In the genomic region with DNA sequence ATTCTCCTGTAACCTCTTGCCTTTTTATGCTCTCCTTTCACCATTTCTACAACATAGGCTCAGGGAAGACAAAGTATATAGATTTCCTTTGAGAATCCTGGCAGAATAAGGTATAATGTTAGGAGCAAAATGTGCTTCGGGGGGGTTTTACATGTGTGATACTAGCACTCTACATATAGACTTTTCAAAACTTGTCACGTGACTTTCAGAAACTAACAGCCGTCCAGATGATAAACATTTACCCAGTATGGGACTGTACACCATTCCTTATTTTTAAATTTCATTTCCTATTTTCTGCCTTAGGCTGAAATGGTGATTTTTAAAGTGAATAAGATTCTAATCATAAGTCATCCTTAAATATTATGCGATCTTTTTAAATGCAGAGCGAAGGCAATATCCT, we compare ENCODE assay signal across 37 cellular contexts.
"Had no signal": no experiment of that assay in that cellular context is flagged by ENCODE, and none has a peak within 500 bp of the region (broad histone marks: within the 10 kb centered on the region; RNA-seq: fewer than 3 reads in every experiment).

No MANE protein-coding gene starts in this region.

- H3K4me3 ChIP-seq: ascending aorta, cardiac muscle cell had no signal

- ATAC-seq: activated CD8-positive, alpha-beta T cell treated with anti-CD3 and anti-CD28 coated beads for 36 hours; activated naive CD8-positive, alpha-beta T cell treated with anti-CD3 and anti-CD28 coated beads, Interleukin-2, amount 50 U/mL, for 24 hours; activated T-cell treated with anti-CD3 and anti-CD28 coated beads, Interleukin-2, amount 50 U/mL, for 4 hours; activated T-cell treated with anti-CD3 and anti-CD28 coated beads, Interleukin-2, amount 50 U/mL, for 72 hours had no signal

- DNase-seq: activated B cell treated with CpG ODN at 0.5 μM for 24 hours; activated CD4-positive, alpha-beta memory T cell treated with anti-CD3 and anti-CD28 coated beads for 36 hours; activated CD4-positive, alpha-beta T cell treated with anti-CD3 and anti-CD28 coated beads for 4 hours; activated CD4-positive, alpha-beta T cell treated with anti-CD3 and anti-CD28 coated beads, Interleukin-2, amount 10 ng/mL, durations not matched to agents 24 days and 14 days; activated CD4-positive, alpha-beta T cell treated with anti-CD3 and anti-CD28 coated beads, Interleukin-2, amount 50 U/mL, for 1 hour; activated CD4-positive, alpha-beta T cell treated with anti-CD3 and anti-CD28 coated beads, Interleukin-2, amount 50 U/mL, for 4 hours; activated CD4-positive, CD25-positive, alpha-beta regulatory T cell treated with anti-CD3 and anti-CD28 coated beads, Interleukin-2, amount 50 U/mL, for 72 hours; activated CD8-positive, alpha-beta memory T cell treated with anti-CD3 and anti-CD28 coated beads, Interleukin-2, amount 50 U/mL, for 4 hours; activated CD8-positive, alpha-beta T cell treated with anti-CD3 and anti-CD28 coated beads for 36 hours; activated effector memory CD4-positive, alpha-beta T cell treated with Interleukin-2 at 50 U/mL for 16 hours; activated gamma-delta T cell; activated naive CD4-positive, alpha-beta T cell treated with anti-CD3 and anti-CD28 coated beads, Interleukin-2, amount 10 ng/mL, durations not matched to agents 7 days and 5 days; activated naive CD4-positive, alpha-beta T cell treated with Interleukin-2 at 50 U/mL for 16 hours; activated naive CD8-positive, alpha-beta T cell treated with anti-CD3 and anti-CD28 coated beads, Interleukin-2, amount 10 ng/mL, durations not matched to agents 7 days and 5 days; activated naive CD8-positive, alpha-beta T cell treated with anti-CD3 and anti-CD28 coated beads, Interleukin-2, amount 50 U/mL, for 24 hours; activated T-cell treated with anti-CD3 and anti-CD28 coated beads for 4 hours; activated T-cell treated with anti-CD3 and anti-CD28 coated beads, Interleukin-2, amount 50 U/mL, for 1 hour; activated T-cell treated with anti-CD3 and anti-CD28 coated beads, Interleukin-2, amount 50 U/mL, for 4 hours; activated T-cell treated with anti-CD3 and anti-CD28 coated beads, Interleukin-2, amount 50 U/mL, for 72 hours; amygdala; anterior cingulate cortex; caudate nucleus; cerebellar nuclear complex; T-helper 2 cell; T-helper 9 cell had no signal

- H3K27ac Mint-ChIP-seq: activated B cell treated with CpG ODN at 0.5 μM for 24 hours; activated CD4-positive, alpha-beta memory T cell treated with anti-CD3 and anti-CD28 coated beads for 36 hours; activated CD4-positive, alpha-beta T cell treated with anti-CD3 and anti-CD28 coated beads, Interleukin-2, amount 10 ng/mL, durations not matched to agents 24 days and 14 days; activated CD8-positive, alpha-beta T cell treated with anti-CD3 and anti-CD28 coated beads for 36 hours; activated naive CD4-positive, alpha-beta T cell treated with anti-CD3 and anti-CD28 coated beads, Interleukin-2, amount 10 ng/mL, durations not matched to agents 7 days and 5 days; activated naive CD4-positive, alpha-beta T cell treated with anti-CD3 and anti-CD28 coated beads, Interleukin-2, amount 50 U/mL, for 24 hours; activated naive CD8-positive, alpha-beta T cell; activated naive CD8-positive, alpha-beta T cell treated with anti-CD3 and anti-CD28 coated beads, Interleukin-2, amount 10 ng/mL, durations not matched to agents 7 days and 5 days; activated naive CD8-positive, alpha-beta T cell treated with anti-CD3 and anti-CD28 coated beads, Interleukin-2, amount 50 U/mL, for 24 hours; activated T-cell treated with anti-CD3 and anti-CD28 coated beads, Interleukin-2, amount 50 U/mL, for 72 hours; activated T-helper 2 cell treated with anti-CD3 and anti-CD28 coated beads, Interferon-gamma antibody, Interleukin-2, Interleukin-4, amounts not matched to agents 10 μg/mL and 5 μg/mL and 100 μg/mL, durations not matched to agents 14 hours and 24 hours and 36 hours; brain; T-helper 1 cell treated with Interleukin-12 subunit alpha and Interleukin-12 subunit beta and Interleukin-4 antibody, amounts not matched to agents 30 μg/mL and 1 μg/mL, for 36 hours; T-helper 2 cell treated with Interferon-gamma antibody and Interleukin-4, amounts not matched to agents 5 μg/mL and 100 μg/mL, for 36 hours had no signal

- H3K9me3 Mint-ChIP-seq: activated B cell treated with CpG ODN at 0.5 μM for 24 hours; activated CD4-positive, alpha-beta T cell treated with anti-CD3 and anti-CD28 coated beads, Interleukin-2, amount 10 ng/mL, durations not matched to agents 24 days and 14 days; activated naive CD4-positive, alpha-beta T cell treated with anti-CD3 and anti-CD28 coated beads, Interleukin-2, amount 50 U/mL, for 24 hours; activated naive CD8-positive, alpha-beta T cell treated with anti-CD3 and anti-CD28 coated beads, Interleukin-2, amount 10 ng/mL, durations not matched to agents 7 days and 5 days; activated naive CD8-positive, alpha-beta T cell treated with anti-CD3 and anti-CD28 coated beads, Interleukin-2, amount 50 U/mL, for 24 hours; activated T-cell treated with anti-CD3 and anti-CD28 coated beads, Interleukin-2, amount 50 U/mL, for 4 hours; activated T-helper 2 cell treated with anti-CD3 and anti-CD28 coated beads, Interferon-gamma antibody, Interleukin-2, Interleukin-4, amounts not matched to agents 10 μg/mL and 5 μg/mL and 100 μg/mL, durations not matched to agents 14 hours and 24 hours and 36 hours; brain; T-helper 1 cell treated with Interleukin-12 subunit alpha and Interleukin-12 subunit beta and Interleukin-4 antibody, amounts not matched to agents 30 μg/mL and 1 μg/mL, for 36 hours had no signal

- H3K27me3 Mint-ChIP-seq: activated B cell treated with CpG ODN at 0.5 μM for 24 hours; activated CD4-positive, alpha-beta memory T cell treated with anti-CD3 and anti-CD28 coated beads for 36 hours; activated CD4-positive, alpha-beta T cell treated with anti-CD3 and anti-CD28 coated beads, Interleukin-2, amount 10 ng/mL, durations not matched to agents 24 days and 14 days; activated CD8-positive, alpha-beta T cell treated with anti-CD3 and anti-CD28 coated beads for 36 hours; activated naive CD4-positive, alpha-beta T cell treated with anti-CD3 and anti-CD28 coated beads, Interleukin-2, amount 10 ng/mL, durations not matched to agents 7 days and 5 days; activated naive CD4-positive, alpha-beta T cell treated with anti-CD3 and anti-CD28 coated beads, Interleukin-2, amount 50 U/mL, for 24 hours; activated naive CD8-positive, alpha-beta T cell; activated naive CD8-positive, alpha-beta T cell treated with anti-CD3 and anti-CD28 coated beads, Interleukin-2, amount 10 ng/mL, durations not matched to agents 7 days and 5 days; activated naive CD8-positive, alpha-beta T cell treated with anti-CD3 and anti-CD28 coated beads, Interleukin-2, amount 50 U/mL, for 24 hours; brain; central memory CD8-positive, alpha-beta T cell had no signal

- FAIRE-seq: bronchial epithelial cell, TTC549 had no signal

- H3K4me3 Mint-ChIP-seq: activated B cell treated with CpG ODN at 0.5 μM for 24 hours; activated CD4-positive, alpha-beta memory T cell treated with anti-CD3 and anti-CD28 coated beads for 36 hours; activated CD4-positive, alpha-beta T cell treated with anti-CD3 and anti-CD28 coated beads, Interleukin-2, amount 10 ng/mL, durations not matched to agents 24 days and 14 days; activated CD8-positive, alpha-beta T cell treated with anti-CD3 and anti-CD28 coated beads for 36 hours; activated naive CD4-positive, alpha-beta T cell treated with anti-CD3 and anti-CD28 coated beads, Interleukin-2, amount 10 ng/mL, durations not matched to agents 7 days and 5 days; activated naive CD4-positive, alpha-beta T cell treated with anti-CD3 and anti-CD28 coated beads, Interleukin-2, amount 50 U/mL, for 24 hours; activated naive CD8-positive, alpha-beta T cell; activated naive CD8-positive, alpha-beta T cell treated with anti-CD3 and anti-CD28 coated beads, Interleukin-2, amount 10 ng/mL, durations not matched to agents 7 days and 5 days; activated naive CD8-positive, alpha-beta T cell treated with anti-CD3 and anti-CD28 coated beads, Interleukin-2, amount 50 U/mL, for 24 hours; activated T-cell treated with anti-CD3 and anti-CD28 coated beads, Interleukin-2, amount 50 U/mL, for 4 hours; activated T-cell treated with anti-CD3 and anti-CD28 coated beads, Interleukin-2, amount 50 U/mL, for 72 hours; brain; central memory CD8-positive, alpha-beta T cell; T-helper 1 cell treated with Interleukin-12 subunit alpha and Interleukin-12 subunit beta and Interleukin-4 antibody, amounts not matched to agents 30 μg/mL and 1 μg/mL, for 36 hours; T-helper 2 cell treated with Interferon-gamma antibody and Interleukin-4, amounts not matched to agents 5 μg/mL and 100 μg/mL, for 36 hours had no signal

- H3K4me1 Mint-ChIP-seq: activated B cell treated with CpG ODN at 0.5 μM for 24 hours; activated CD4-positive, alpha-beta T cell treated with anti-CD3 and anti-CD28 coated beads, Interleukin-2, amount 10 ng/mL, durations not matched to agents 24 days and 14 days; activated naive CD4-positive, alpha-beta T cell treated with anti-CD3 and anti-CD28 coated beads, Interleukin-2, amount 10 ng/mL, durations not matched to agents 7 days and 5 days; activated naive CD4-positive, alpha-beta T cell treated with anti-CD3 and anti-CD28 coated beads, Interleukin-2, amount 50 U/mL, for 24 hours; activated naive CD8-positive, alpha-beta T cell treated with anti-CD3 and anti-CD28 coated beads, Interleukin-2, amount 10 ng/mL, durations not matched to agents 7 days and 5 days; activated naive CD8-positive, alpha-beta T cell treated with anti-CD3 and anti-CD28 coated beads, Interleukin-2, amount 50 U/mL, for 24 hours; central memory CD8-positive, alpha-beta T cell had no signal

- H3K36me3 Mint-ChIP-seq: activated CD4-positive, alpha-beta memory T cell treated with anti-CD3 and anti-CD28 coated beads for 36 hours; activated naive CD4-positive, alpha-beta T cell treated with anti-CD3 and anti-CD28 coated beads, Interleukin-2, amount 10 ng/mL, durations not matched to agents 7 days and 5 days; activated naive CD4-positive, alpha-beta T cell treated with anti-CD3 and anti-CD28 coated beads, Interleukin-2, amount 50 U/mL, for 24 hours; activated naive CD8-positive, alpha-beta T cell; activated naive CD8-positive, alpha-beta T cell treated with anti-CD3 and anti-CD28 coated beads, Interleukin-2, amount 10 ng/mL, durations not matched to agents 7 days and 5 days; brain had no signal

- H3K27me3 ChIP-seq: ascending aorta, cardiac muscle cell had no signal

- H3K27ac ChIP-seq: ascending aorta, cardiac muscle cell, VCaP had no signal

- H3K36me3 ChIP-seq: ascending aorta, cardiac muscle cell had no signal

- H3K9me3 ChIP-seq: ascending aorta had no signal

- H3K4me1 ChIP-seq: ascending aorta had no signal
